2 cellular contexts compared by ENCODE assay signal in genomic region chr5:138264183-138264582, GRCh38.
TF ChIP-seq lines count a peak whose summit lies in the region.

No MANE protein-coding gene starts in this region.

TF ChIP-seq in HepG2, 621 proteins besides CTCF, POLR2A, EP300 and RAD21:
- no peak for TF ChIP-seq ZNF782 (CRISPR knock-in tag; IDR thresholded peaks at IDR 0.05; ENCODE audit: borderline replicate concordance)
- no peak for TF ChIP-seq ZBTB20 (CRISPR knock-in tag; IDR thresholded peaks at IDR 0.05; ENCODE audit: borderline replicate concordance, low read depth)
- TF ChIP-seq ZNF776 (CRISPR knock-in tag; IDR thresholded peaks at IDR 0.05) = no peak

TF ChIP-seq in K562, 482 proteins besides CTCF, POLR2A, EP300 and RAD21:
- TF ChIP-seq HMG20A (CRISPR knock-in tag; conservative IDR thresholded peaks at IDR 0.05) = no peak
